Comparison of ENCODE assay signal across 1 cellular context in the genomic region with DNA sequence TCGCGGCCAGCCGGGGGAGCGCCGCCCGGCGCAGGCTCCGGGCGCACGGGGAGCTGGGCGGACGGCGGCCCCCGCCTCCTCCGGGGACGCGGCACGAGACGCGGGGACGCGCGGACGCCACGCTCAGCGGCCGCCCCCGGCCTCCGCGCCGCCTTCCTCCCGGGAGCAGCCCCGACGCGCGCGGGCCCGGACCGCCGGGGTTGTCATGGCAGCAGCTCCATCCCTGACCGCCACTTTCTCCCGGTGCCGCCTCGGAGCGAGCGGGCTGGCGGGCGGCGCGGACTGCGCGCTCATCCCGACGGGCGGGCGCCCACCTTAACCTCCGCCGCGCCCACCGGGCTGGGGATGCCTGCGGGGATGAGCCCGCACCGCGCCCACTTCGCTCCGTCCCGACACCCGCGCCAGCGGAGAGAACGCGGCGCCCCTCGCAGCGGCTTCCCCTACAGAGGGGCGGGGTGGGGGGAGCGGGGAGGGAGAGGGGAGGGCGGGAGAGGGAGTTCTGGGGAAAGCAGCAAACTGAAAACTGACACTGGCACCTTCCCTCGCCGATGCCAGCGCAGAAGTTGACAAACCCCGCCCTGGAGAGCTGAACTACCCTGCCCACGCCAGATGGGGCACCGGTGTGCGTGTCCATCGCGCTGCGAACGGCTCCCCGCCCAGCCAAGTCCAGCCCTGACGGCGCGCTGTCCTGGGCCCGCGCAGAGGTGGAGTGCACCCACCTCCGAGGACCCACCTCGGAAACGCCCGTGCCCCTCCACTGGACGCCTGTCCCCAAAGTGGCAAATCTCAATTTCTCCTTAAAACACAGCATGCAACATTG.
TF ChIP-seq lines count a peak whose summit lies in the region.

No MANE protein-coding gene starts in this region.

TF ChIP-seq in HepG2, 621 proteins besides CTCF, POLR2A, EP300 and RAD21 (continued from another document):
- TF ChIP-seq ELF4 (CRISPR knock-in tag; IDR thresholded peaks at IDR 0.05; ENCODE audit: borderline replicate concordance) (no peak), ZNF550 (CRISPR knock-in tag; IDR thresholded peaks at IDR 0.05; ENCODE audit: borderline replicate concordance) (no peak), ZNF562 (CRISPR knock-in tag; IDR thresholded peaks at IDR 0.05; ENCODE audit: borderline replicate concordance) (no peak), ZNF33B (CRISPR knock-in tag; IDR thresholded peaks at IDR 0.05) (no peak), ZKSCAN1 (IDR thresholded peaks at IDR 0.05; ENCODE audit: low read length) (no peak), CEBPB (IDR thresholded peaks at IDR 0.05; ENCODE audit: borderline replicate concordance, low read depth, low read length) (no peak), ZNF615 (CRISPR knock-in tag; IDR thresholded peaks at IDR 0.05; ENCODE audit: borderline replicate concordance) (no peak), RXRA (CRISPR knock-in tag; IDR thresholded peaks at IDR 0.05) (no peak), ZFP36 (IDR thresholded peaks at IDR 0.05; ENCODE audit: borderline replicate concordance, low read depth, low read length, partially characterized antibody) (no peak), ZNF749 (CRISPR knock-in tag; IDR thresholded peaks at IDR 0.05; ENCODE audit: borderline replicate concordance) (no peak), ZNF557 (CRISPR knock-in tag; IDR thresholded peaks at IDR 0.05) (no peak), SMC3 (IDR thresholded peaks at IDR 0.05; ENCODE audit: low read length) (no peak)
